Comparison of ENCODE assay signal across 11 cellular contexts in the genomic region with DNA sequence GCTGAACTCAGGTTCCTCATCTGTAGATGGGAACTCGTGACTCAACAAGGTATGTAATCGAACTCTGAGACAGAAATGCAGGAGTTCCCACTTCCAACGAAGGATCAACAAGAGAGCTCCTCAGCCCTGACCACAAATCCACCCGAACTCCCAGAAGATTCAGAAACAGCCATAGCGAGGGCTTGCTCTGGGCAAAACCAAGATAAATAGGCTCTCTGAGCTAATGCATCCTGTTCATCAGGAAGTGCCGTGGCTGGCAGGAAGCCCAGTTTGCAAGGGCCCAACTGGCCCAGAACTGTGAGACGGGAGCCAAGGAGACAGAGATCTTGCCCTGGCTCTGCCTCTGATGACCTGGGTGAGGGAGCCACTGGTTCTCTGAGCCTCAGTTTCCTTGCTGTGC.
DNase-seq lines count a peak whose midpoint lies in the region; ATAC-seq and TF ChIP-seq lines count a peak whose summit lies in the region.
"Had no signal": no experiment of that assay in that cellular context is flagged by ENCODE, and none has a peak within 500 bp of the region (broad histone marks: within the 10 kb centered on the region; RNA-seq: fewer than 3 reads in every experiment).

No MANE protein-coding gene starts in this region.

- TF ChIP-seq POLR2A in breast epithelium (IDR thresholded peaks at IDR 0.05) (no peak), esophagus muscularis mucosa (IDR thresholded peaks at IDR 0.05; ENCODE audit: low read depth) (no peak)

- H3K27ac Mint-ChIP-seq in activated CD8-positive, alpha-beta memory T cell treated with anti-CD3 and anti-CD28 coated beads, Interleukin-2, amount 10 ng/mL, durations not matched to agents 7 days and 5 days: no peak overlapping the region
- H3K27ac Mint-ChIP-seq: stimulated activated memory B cell treated with anti-CD40 and anti-IgM and Interleukin-4, amounts not matched to agents 10 μg/mL and 1 μg/mL and 100 μg/mL, for 72 hours had no signal

- no peak overlapping the region for H3K4me3 Mint-ChIP-seq in activated CD8-positive, alpha-beta memory T cell treated with anti-CD3 and anti-CD28 coated beads, Interleukin-2, amount 10 ng/mL, durations not matched to agents 7 days and 5 days
- H3K4me3 Mint-ChIP-seq: stimulated activated memory B cell treated with anti-CD40 and anti-IgM and Interleukin-4, amounts not matched to agents 10 μg/mL and 1 μg/mL and 100 μg/mL, for 72 hours had no signal

- peaks cover 5% of the 10 kb centered on the region; the same call in 1 of the 2 replicates for H3K27me3 ChIP-seq in MG63
- H3K27me3 ChIP-seq in breast epithelium: peaks cover 0 to 9% of the 10 kb centered on the region in 2 donors
- peaks cover 0 to 23% (median 0%) of the 10 kb centered on the region in 4 donors for H3K27me3 ChIP-seq in esophagus muscularis mucosa
- H3K27me3 ChIP-seq: gastrocnemius medialis had no signal

- CTCF ChIA-PET in GM10248 (lab: Yijun Ruan, JAX): interaction anchor here (6.8 kb wide), 1 partner anchor 119 kb away, joined by 106 read pairs; no protein-coding TSS in a partner anchor
- CTCF ChIA-PET in activated CD8-positive, alpha-beta memory T cell treated with anti-CD3 and anti-CD28 coated beads, Interleukin-2, amount 10 ng/mL, durations not matched to agents 7 days and 5 days (lab: Charles Lee): interaction anchor here (0.8 kb wide), 1 partner anchor 26 kb away, joined by 3 read pairs; no protein-coding TSS in a partner anchor

- DNase-seq in COLO829 (ENCODE audit: low spot score) (peak; percentile 56), MG63 (peak; percentile 90), breast epithelium (ENCODE audit: low spot score in 2 of 2) (peak; percentile 62 to 86), mucosa of descending colon (peak; percentile 49 to 69 (median 49)), esophagus muscularis mucosa (ENCODE audit: extremely low spot score) (no peak), GM10248 (ENCODE audit: extremely low spot score) (no peak)
- DNase-seq in effector CD8-positive, alpha-beta T cell (lab: John Stamatoyannopoulos, UW): no peak
- DNase-seq in activated CD8-positive, alpha-beta memory T cell treated with anti-CD3 and anti-CD28 coated beads, Interleukin-2, amount 10 ng/mL, durations not matched to agents 7 days and 5 days: no peak
- DNase-seq: activated T-cell treated with anti-CD3 and anti-CD28 coated beads for 4 hours had no signal

- POLR2A ChIA-PET in GM10248 (lab: Yijun Ruan, JAX): no interaction called here

- peaks cover 0 to 3% of the 10 kb centered on the region in 2 donors for H3K4me1 ChIP-seq in breast epithelium
- peaks cover 1% of the 10 kb centered on the region for H3K4me1 ChIP-seq in mucosa of descending colon (ENCODE audit: low read depth)
- H3K4me1 ChIP-seq in esophagus muscularis mucosa: peaks cover 0 to 12% (median 7%) of the 10 kb centered on the region in 4 donors
- H3K4me1 ChIP-seq: gastrocnemius medialis had no signal

- H3K27ac ChIP-seq in breast epithelium: peak overlapping the region; percentile 54 to 61
- H3K27ac ChIP-seq in esophagus muscularis mucosa (replicated peaks in 1 of 4): no peak overlapping the region
- H3K27ac ChIP-seq: gastrocnemius medialis had no signal

- peaks cover 7% of the 10 kb centered on the region for H3K4me1 Mint-ChIP-seq in activated CD8-positive, alpha-beta memory T cell treated with anti-CD3 and anti-CD28 coated beads, Interleukin-2, amount 10 ng/mL, durations not matched to agents 7 days and 5 days

- H3K36me3 Mint-ChIP-seq in activated CD8-positive, alpha-beta memory T cell treated with anti-CD3 and anti-CD28 coated beads, Interleukin-2, amount 10 ng/mL, durations not matched to agents 7 days and 5 days: no peaks in the 10 kb centered on the region
- H3K36me3 Mint-ChIP-seq: stimulated activated memory B cell treated with anti-CD40 and anti-IgM and Interleukin-4, amounts not matched to agents 10 μg/mL and 1 μg/mL and 100 μg/mL, for 72 hours had no signal

- peaks cover 26% of the 10 kb centered on the region for H3K27me3 Mint-ChIP-seq in activated CD8-positive, alpha-beta memory T cell treated with anti-CD3 and anti-CD28 coated beads, Interleukin-2, amount 10 ng/mL, durations not matched to agents 7 days and 5 days

- WGBS in esophagus muscularis mucosa: 59% methylated on average over 4 of the region's 7 CpGs

- no peaks in the 10 kb centered on the region for H3K36me3 ChIP-seq in MG63
- H3K36me3 ChIP-seq in breast epithelium: no peaks in the 10 kb centered on the region
- no peaks in the 10 kb centered on the region for H3K36me3 ChIP-seq in mucosa of descending colon (ENCODE audit: low read depth)
- H3K36me3 ChIP-seq in esophagus muscularis mucosa: no peaks in the 10 kb centered on the region
- H3K36me3 ChIP-seq: gastrocnemius medialis had no signal

- H3K4me3 ChIP-seq in MG63: no peak overlapping the region
- no peak overlapping the region for H3K4me3 ChIP-seq in breast epithelium
- no peak overlapping the region for H3K4me3 ChIP-seq in mucosa of descending colon
- H3K4me3 ChIP-seq in esophagus muscularis mucosa: no peak overlapping the region
- H3K4me3 ChIP-seq: gastrocnemius medialis had no signal

- TF ChIP-seq CTCF in breast epithelium (IDR thresholded peaks at IDR 0.05): no peak
- no peak for TF ChIP-seq CTCF in mucosa of descending colon (IDR thresholded peaks at IDR 0.05)
- TF ChIP-seq CTCF in esophagus muscularis mucosa (IDR thresholded peaks at IDR 0.05): no peak
- no peak for TF ChIP-seq CTCF in GM10248 (IDR thresholded peaks at IDR 0.05; ENCODE audit: control extremely low read depth, extremely low read depth, low read depth, missing control alignments)

- H3K9me3 Mint-ChIP-seq in activated CD8-positive, alpha-beta memory T cell treated with anti-CD3 and anti-CD28 coated beads, Interleukin-2, amount 10 ng/mL, durations not matched to agents 7 days and 5 days (ENCODE audit: low read depth): no peaks in the 10 kb centered on the region
- H3K9me3 Mint-ChIP-seq: stimulated activated memory B cell treated with anti-CD40 and anti-IgM and Interleukin-4, amounts not matched to agents 10 μg/mL and 1 μg/mL and 100 μg/mL, for 72 hours had no signal

- ATAC-seq in mucosa of descending colon: peak; percentile 48
- ATAC-seq in activated CD8-positive, alpha-beta memory T cell treated with anti-CD3 and anti-CD28 coated beads, Interleukin-2, amount 10 ng/mL, durations not matched to agents 7 days and 5 days: no peak
- ATAC-seq: gastrocnemius medialis; stimulated activated memory B cell treated with anti-CD40 and anti-IgM and Interleukin-4, amounts not matched to agents 10 μg/mL and 1 μg/mL and 100 μg/mL, for 72 hours had no signal

- H3K9me3 ChIP-seq in MG63: no peaks in the 10 kb centered on the region
- no peaks in the 10 kb centered on the region for H3K9me3 ChIP-seq in breast epithelium
- H3K9me3 ChIP-seq in mucosa of descending colon: no peaks in the 10 kb centered on the region
- H3K9me3 ChIP-seq in esophagus muscularis mucosa: no peaks in the 10 kb centered on the region
- H3K9me3 ChIP-seq: gastrocnemius medialis had no signal

- intact Hi-C loops in breast epithelium (cut with DNase I; ENCODE audit: low total_unique reads): no loop called here
- intact Hi-C loops in mucosa of descending colon (cut with DNase I, micrococcal nuclease): loop anchor here in 1 of 2 donors (5.0 kb wide), 1 partner anchor 117 kb away; no protein-coding TSS in a partner anchor
- intact Hi-C loops in esophagus muscularis mucosa (cut with DNase I): loop anchor here (5.0 kb wide), 1 partner anchor 117 kb away; no protein-coding TSS in a partner anchor

- TF ChIP-seq EP300 in esophagus muscularis mucosa (IDR thresholded peaks at IDR 0.05): no peak

Comparison
In these comparisons a context has a peak if more than half of its experiments do, and no peak if none do; other contexts are left out.
1. DNase-seq: peak in COLO829 (single experiment), MG63 (single experiment), breast epithelium (2 of 2) and mucosa of descending colon (3 of 3); none in effector CD8-positive, alpha-beta T cell (single experiment), esophagus muscularis mucosa (single experiment), GM10248 (single experiment) and activated CD8-positive, alpha-beta memory T cell treated with anti-CD3 and anti-CD28 coated beads, Interleukin-2, amount 10 ng/mL, durations not matched to agents 7 days and 5 days (single experiment).
2. H3K27ac ChIP-seq: peak in breast epithelium (2 of 2); none in esophagus muscularis mucosa (0 of 4).